1 cellular context compared by ENCODE assay signal in the genomic region with DNA sequence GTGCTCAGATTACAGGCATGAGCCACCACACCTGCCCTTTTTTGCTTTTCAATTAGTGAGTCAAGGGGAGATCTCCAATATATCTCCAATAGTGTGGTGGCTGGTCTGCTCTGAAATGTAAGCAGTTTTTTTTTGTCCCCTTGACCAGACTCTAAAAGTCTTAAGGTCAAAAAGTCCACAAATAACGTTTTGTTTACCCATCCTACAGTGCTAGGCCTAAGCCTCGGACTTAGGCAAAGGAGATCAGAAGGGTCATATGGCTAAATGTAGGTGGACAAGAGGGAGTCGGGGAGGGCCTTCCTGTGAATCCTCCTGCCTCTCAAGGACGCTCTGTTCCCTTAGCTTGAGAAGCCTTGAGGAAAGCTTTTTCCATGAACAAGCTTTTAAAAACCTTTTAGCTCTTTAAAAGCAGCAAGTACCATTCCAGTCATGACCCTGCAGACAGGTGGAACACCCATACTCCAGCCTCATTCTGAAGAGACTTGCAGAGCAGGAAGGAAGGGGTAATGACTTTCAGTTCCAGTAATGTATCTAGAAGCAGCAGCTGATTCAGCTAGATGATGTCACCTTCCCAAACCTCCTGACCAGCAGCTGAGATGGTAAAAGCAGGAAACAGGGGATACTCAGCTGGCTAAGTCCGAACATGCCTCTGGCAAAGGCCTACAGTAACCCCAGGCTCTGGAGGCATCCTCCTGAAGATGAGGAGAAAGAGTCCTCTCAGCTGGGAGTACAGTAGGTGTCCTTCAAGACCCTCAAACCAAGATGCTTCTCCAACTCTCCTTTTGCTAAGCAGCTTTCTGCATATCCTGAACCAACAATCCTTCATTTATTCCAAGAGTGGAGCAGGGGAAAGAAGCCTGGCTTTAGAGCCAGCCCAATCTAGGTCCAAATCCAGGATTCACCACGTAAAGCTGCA.
TF ChIP-seq lines count a peak whose summit lies in the region.

No MANE protein-coding gene starts in this region.

TF ChIP-seq in HepG2, 621 proteins besides CTCF, POLR2A, EP300 and RAD21 (continued from another document and continues in another):
- TF ChIP-seq ZNF431 (CRISPR knock-in tag; IDR thresholded peaks at IDR 0.05; ENCODE audit: borderline replicate concordance, low read depth): 0 out of 2 replicates have a peak, but pooled peaks have one; percentile 13
- TF ChIP-seq GABPB1 (CRISPR knock-in tag; IDR thresholded peaks at IDR 0.05): no peak
- TF ChIP-seq ZNF44 (CRISPR knock-in tag; IDR thresholded peaks at IDR 0.05): no peak
- TF ChIP-seq, protein P1, sequence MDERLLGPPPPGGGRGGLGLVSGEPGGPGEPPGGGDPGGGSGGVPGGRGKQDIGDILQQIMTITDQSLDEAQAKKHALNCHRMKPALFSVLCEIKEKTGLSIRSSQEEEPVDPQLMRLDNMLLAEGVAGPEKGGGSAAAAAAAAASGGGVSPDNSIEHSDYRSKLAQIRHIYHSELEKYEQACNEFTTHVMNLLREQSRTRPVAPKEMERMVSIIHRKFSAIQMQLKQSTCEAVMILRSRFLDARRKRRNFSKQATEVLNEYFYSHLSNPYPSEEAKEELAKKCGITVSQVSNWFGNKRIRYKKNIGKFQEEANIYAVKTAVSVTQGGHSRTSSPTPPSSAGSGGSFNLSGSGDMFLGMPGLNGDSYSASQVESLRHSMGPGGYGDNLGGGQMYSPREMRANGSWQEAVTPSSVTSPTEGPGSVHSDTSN (CRISPR knock-in tag; IDR thresholded peaks at IDR 0.05): no peak
- no peak for TF ChIP-seq ZC3H13 (CRISPR knock-in tag; IDR thresholded peaks at IDR 0.05)
- TF ChIP-seq GLI4 (CRISPR knock-in tag; IDR thresholded peaks at IDR 0.05; ENCODE audit: borderline replicate concordance): no peak
- no peak for TF ChIP-seq ELF4 (CRISPR knock-in tag; IDR thresholded peaks at IDR 0.05; ENCODE audit: borderline replicate concordance)
- TF ChIP-seq ZNF124 (CRISPR knock-in tag; IDR thresholded peaks at IDR 0.05): no peak
- TF ChIP-seq PHB2 (IDR thresholded peaks at IDR 0.05; ENCODE audit: partially characterized antibody): no peak
- TF ChIP-seq, protein P2, sequence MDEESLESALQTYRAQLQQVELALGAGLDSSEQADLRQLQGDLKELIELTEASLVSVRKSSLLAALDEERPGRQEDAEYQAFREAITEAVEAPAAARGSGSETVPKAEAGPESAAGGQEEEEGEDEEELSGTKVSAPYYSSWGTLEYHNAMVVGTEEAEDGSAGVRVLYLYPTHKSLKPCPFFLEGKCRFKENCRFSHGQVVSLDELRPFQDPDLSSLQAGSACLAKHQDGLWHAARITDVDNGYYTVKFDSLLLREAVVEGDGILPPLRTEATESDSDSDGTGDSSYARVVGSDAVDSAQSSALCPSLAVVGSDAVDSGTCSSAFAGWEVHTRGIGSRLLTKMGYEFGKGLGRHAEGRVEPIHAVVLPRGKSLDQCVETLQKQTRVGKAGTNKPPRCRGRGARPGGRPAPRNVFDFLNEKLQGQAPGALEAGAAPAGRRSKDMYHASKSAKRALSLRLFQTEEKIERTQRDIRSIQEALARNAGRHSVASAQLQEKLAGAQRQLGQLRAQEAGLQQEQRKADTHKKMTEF (CRISPR knock-in tag; IDR thresholded peaks at IDR 0.05): peak; percentile 49
- no peak for TF ChIP-seq AGO2 (optimal IDR thresholded peaks at IDR 0.05; ENCODE audit: low read depth, low read length)
- TF ChIP-seq ZFP82 (CRISPR knock-in tag; IDR thresholded peaks at IDR 0.05; ENCODE audit: borderline replicate concordance): no peak
- TF ChIP-seq POLR2G (IDR thresholded peaks at IDR 0.05; ENCODE audit: low read depth, low read length): peak; percentile 58
- no peak for TF ChIP-seq RARG (CRISPR knock-in tag; IDR thresholded peaks at IDR 0.05; ENCODE audit: low read depth)
- TF ChIP-seq ZNF749 (CRISPR knock-in tag; IDR thresholded peaks at IDR 0.05; ENCODE audit: borderline replicate concordance): no peak
- TF ChIP-seq HDAC1 (CRISPR knock-in tag; IDR thresholded peaks at IDR 0.05): peak; percentile 91
- no peak for TF ChIP-seq ZNF10 (CRISPR knock-in tag; IDR thresholded peaks at IDR 0.05; ENCODE audit: borderline replicate concordance, low read depth)
- TF ChIP-seq NCOR1 (IDR thresholded peaks at IDR 0.05; ENCODE audit: borderline replicate concordance, low read length): peak; percentile 72; the same call in 1 of the 2 replicates
- TF ChIP-seq, protein P3, sequence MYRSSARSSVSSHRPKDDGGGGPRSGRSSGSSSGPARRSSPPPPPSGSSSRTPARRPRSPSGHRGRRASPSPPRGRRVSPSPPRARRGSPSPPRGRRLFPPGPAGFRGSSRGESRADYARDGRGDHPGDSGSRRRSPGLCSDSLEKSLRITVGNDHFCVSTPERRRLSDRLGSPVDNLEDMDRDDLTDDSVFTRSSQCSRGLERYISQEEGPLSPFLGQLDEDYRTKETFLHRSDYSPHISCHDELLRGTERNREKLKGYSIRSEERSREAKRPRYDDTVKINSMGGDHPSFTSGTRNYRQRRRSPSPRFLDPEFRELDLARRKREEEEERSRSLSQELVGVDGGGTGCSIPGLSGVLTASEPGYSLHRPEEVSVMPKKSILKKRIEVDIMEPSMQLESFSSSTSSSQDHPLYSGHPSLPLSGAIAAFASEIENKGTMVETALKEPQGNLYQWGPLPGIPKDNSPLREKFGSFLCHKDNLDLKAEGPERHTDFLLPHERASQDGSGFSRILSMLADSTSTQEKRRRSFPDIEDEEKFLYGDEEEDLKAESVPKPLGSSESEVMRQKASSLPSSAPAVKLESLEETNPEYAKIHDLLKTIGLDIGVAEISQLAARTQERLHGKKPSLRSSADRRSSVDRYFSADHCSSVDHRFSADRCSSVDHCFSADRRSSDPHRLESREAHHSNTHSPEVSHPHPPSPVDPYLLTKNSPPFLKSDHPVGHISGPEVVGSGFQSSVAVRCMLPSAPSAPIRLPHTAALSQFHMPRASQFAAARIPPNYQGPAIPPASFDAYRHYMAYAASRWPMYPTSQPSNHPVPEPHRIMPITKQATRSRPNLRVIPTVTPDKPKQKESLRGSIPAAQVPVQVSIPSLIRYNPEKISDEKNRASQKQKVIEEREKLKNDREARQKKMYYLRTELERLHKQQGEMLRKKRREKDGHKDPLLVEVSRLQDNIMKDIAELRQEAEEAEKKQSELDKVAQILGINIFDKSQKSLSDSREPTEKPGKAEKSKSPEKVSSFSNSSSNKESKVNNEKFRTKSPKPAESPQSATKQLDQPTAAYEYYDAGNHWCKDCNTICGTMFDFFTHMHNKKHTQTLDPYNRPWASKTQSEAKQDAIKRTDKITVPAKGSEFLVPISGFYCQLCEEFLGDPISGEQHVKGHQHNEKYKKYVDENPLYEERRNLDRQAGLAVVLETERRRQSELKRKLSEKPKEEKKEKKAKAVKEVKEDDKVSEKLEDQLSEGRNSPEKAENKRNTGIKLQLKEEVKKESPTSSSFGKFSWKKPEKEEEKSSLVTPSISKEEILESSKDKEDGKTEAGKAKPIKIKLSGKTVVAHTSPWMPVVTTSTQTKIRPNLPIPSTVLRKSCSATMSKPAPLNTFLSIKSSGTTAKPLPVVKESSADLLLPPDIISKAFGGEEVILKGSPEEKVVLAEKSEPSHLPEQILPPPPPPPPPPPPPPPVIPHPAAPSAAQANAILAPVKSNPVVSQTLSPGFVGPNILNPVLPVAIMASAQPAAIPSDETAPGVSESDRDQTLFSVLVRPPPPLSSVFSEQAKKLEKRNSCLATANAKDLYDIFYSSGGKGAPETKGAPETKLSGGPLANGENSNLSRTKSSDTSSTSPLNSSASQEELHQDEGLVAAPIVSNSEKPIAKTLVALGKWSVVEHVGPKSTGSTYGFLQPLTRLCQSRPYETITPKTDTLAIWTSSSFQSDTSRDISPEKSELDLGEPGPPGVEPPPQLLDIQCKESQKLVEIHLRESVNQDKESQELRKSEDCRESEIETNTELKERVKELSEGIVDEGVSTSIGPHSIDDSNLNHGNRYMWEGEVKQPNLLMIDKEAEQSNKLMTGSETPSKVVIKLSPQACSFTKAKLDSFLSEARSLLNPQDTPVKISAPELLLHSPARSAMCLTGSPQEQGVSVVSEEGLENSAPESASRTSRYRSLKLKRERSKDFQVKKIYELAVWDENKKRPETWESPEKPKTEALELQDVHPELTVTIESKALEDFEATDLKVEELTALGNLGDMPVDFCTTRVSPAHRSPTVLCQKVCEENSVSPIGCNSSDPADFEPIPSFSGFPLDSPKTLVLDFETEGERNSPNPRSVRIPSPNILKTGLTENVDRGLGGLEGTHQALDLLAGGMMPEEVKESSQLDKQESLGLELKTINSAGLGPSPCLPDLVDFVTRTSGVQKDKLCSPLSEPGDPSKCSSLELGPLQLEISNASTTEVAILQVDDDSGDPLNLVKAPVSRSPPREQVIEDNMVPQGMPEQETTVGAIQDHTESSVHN (CRISPR knock-in tag; IDR thresholded peaks at IDR 0.05): no peak
- no peak for TF ChIP-seq POLR2AphosphoS5 (IDR thresholded peaks at IDR 0.05; ENCODE audit: low read depth, low read length)
- TF ChIP-seq ZNF556 (CRISPR knock-in tag; IDR thresholded peaks at IDR 0.05; ENCODE audit: borderline replicate concordance): peak; percentile 89; the same call in 1 of the 2 replicates
- TF ChIP-seq SP140L (CRISPR knock-in tag; IDR thresholded peaks at IDR 0.05; ENCODE audit: borderline replicate concordance): no peak
- peak; percentile 97 for TF ChIP-seq GATAD2A (CRISPR knock-in tag; IDR thresholded peaks at IDR 0.05)
- TF ChIP-seq PHF21A (CRISPR knock-in tag; IDR thresholded peaks at IDR 0.05): peak; percentile 81; the same call in 1 of the 2 replicates
- TF ChIP-seq, protein P4, sequence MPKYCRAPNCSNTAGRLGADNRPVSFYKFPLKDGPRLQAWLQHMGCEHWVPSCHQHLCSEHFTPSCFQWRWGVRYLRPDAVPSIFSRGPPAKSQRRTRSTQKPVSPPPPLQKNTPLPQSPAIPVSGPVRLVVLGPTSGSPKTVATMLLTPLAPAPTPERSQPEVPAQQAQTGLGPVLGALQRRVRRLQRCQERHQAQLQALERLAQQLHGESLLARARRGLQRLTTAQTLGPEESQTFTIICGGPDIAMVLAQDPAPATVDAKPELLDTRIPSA (CRISPR knock-in tag; IDR thresholded peaks at IDR 0.05; ENCODE audit: borderline replicate concordance): no peak
- TF ChIP-seq ZNF549 (CRISPR knock-in tag; IDR thresholded peaks at IDR 0.05): no peak
- TF ChIP-seq, protein P5, sequence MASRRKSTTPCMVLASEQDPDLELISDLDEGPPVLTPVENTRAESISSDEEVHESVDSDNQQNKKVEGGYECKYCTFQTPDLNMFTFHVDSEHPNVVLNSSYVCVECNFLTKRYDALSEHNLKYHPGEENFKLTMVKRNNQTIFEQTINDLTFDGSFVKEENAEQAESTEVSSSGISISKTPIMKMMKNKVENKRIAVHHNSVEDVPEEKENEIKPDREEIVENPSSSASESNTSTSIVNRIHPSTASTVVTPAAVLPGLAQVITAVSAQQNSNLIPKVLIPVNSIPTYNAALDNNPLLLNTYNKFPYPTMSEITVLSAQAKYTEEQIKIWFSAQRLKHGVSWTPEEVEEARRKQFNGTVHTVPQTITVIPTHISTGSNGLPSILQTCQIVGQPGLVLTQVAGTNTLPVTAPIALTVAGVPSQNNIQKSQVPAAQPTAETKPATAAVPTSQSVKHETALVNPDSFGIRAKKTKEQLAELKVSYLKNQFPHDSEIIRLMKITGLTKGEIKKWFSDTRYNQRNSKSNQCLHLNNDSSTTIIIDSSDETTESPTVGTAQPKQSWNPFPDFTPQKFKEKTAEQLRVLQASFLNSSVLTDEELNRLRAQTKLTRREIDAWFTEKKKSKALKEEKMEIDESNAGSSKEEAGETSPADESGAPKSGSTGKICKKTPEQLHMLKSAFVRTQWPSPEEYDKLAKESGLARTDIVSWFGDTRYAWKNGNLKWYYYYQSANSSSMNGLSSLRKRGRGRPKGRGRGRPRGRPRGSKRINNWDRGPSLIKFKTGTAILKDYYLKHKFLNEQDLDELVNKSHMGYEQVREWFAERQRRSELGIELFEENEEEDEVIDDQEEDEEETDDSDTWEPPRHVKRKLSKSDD (CRISPR knock-in tag; IDR thresholded peaks at IDR 0.05; ENCODE audit: low read depth): no peak
- no peak for TF ChIP-seq NFIB (CRISPR knock-in tag; IDR thresholded peaks at IDR 0.05; ENCODE audit: borderline replicate concordance)
- TF ChIP-seq HOXA5 (CRISPR knock-in tag; IDR thresholded peaks at IDR 0.05): no peak; the same call in 1 of the 2 replicates
- TF ChIP-seq ZNF17 (CRISPR knock-in tag; IDR thresholded peaks at IDR 0.05): no peak
- TF ChIP-seq, protein P6, sequence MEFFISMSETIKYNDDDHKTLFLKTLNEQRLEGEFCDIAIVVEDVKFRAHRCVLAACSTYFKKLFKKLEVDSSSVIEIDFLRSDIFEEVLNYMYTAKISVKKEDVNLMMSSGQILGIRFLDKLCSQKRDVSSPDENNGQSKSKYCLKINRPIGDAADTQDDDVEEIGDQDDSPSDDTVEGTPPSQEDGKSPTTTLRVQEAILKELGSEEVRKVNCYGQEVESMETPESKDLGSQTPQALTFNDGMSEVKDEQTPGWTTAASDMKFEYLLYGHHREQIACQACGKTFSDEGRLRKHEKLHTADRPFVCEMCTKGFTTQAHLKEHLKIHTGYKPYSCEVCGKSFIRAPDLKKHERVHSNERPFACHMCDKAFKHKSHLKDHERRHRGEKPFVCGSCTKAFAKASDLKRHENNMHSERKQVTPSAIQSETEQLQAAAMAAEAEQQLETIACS (CRISPR knock-in tag; IDR thresholded peaks at IDR 0.05): no peak
- TF ChIP-seq SIN3A (IDR thresholded peaks at IDR 0.05; ENCODE audit: borderline replicate concordance, low read depth, low read length): no peak
- no peak for TF ChIP-seq GTF3A (CRISPR knock-in tag; conservative IDR thresholded peaks at IDR 0.05)
- TF ChIP-seq ZNF777 (CRISPR knock-in tag; IDR thresholded peaks at IDR 0.05): 0 out of 2 replicates have a peak, but pooled peaks have one; percentile 22
- no peak for TF ChIP-seq NRL (CRISPR knock-in tag; IDR thresholded peaks at IDR 0.05; ENCODE audit: borderline replicate concordance)
- TF ChIP-seq NFE2L2 (IDR thresholded peaks at IDR 0.05; ENCODE audit: low read length): no peak
- TF ChIP-seq FIP1L1 (IDR thresholded peaks at IDR 0.05; ENCODE audit: borderline replicate concordance, insufficient read depth, low read depth, low read length): no peak
